20 cellular contexts compared by ENCODE assay signal in the genomic region with DNA sequence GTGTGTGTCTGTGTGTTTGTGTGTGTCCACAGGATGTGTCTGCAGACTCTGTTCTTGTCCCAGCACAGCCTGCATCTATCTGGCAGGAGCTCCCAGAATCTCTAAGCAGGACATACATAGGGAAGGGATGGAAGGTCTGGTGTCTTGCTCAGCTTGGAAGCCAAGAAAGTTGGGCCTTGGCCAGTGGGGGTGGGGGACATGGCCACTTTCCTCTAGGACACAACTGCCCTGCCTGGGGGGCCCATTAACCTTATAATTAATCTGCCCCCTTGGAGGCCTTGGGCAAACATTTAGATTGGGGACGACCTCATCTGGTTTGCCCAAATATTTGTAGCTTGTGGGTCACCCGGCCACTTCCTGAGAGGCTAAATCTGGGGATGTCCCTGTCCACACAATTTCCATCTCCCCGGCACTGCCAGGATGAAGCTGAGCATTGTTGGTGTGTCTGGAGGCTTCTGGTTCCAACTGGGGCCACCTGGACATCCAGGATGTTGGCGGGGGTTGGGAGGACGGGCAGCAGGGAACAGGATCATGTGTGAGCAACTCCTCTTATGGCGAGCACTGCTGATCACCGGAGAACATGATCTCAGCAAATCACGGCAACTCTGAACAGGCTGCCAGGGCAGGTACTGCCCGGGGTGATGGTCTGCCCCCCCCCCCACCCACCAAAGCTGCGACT. TPM values are rescaled to one million over a fixed set of nuclear protein-coding genes. Genes with fewer than 3 reads are reported as not detected.
"Had no signal": no experiment of that assay in that cellular context is flagged by ENCODE, and none has a peak within 500 bp of the region (broad histone marks: within the 10 kb centered on the region; RNA-seq: fewer than 3 reads in every experiment).

No MANE protein-coding gene starts in this region.

- H3K4me3 ChIP-seq: left ventricle myocardium inferior, ovary had no signal

- H3K36me3 ChIP-seq: brain microvascular endothelial cell, left ventricle myocardium inferior, ovary had no signal

- H3K27ac Mint-ChIP-seq: activated T-helper 1 cell treated with anti-CD3 and anti-CD28 coated beads, Interleukin-12 subunit alpha, Interleukin-12 subunit beta, Interleukin-2, Interleukin-4 antibody, amounts not matched to agents 30 ng/mL and 10 ng/mL and 1 ng/mL, durations not matched to agents 14 hours and 24 hours and 36 hours; dendritic cell treated with granulocyte-macrophage colony-stimulating factor and Interleukin-4, amounts not matched to agents 40 ng/mL and 50 ng/mL, for 4 days; effector memory CD8-positive, alpha-beta T cell had no signal

- DNase-seq: activated CD4-positive, alpha-beta T cell treated with anti-CD3 and anti-CD28 coated beads, Interleukin-2, amount 50 U/mL, for 1 hour; activated CD8-positive, alpha-beta memory T cell treated with anti-CD3 and anti-CD28 coated beads for 24 hours; anterior cingulate cortex; brain microvascular endothelial cell; effector memory CD8-positive, alpha-beta T cell; hippocampal formation; left ventricle myocardium inferior; mesendoderm; ovary; stimulated activated CD4-positive, alpha-beta T cell treated with anti-CD3 and anti-CD28 coated beads, Interleukin-12 subunit alpha, Interleukin-12 subunit beta, amount 100 ng/mL, for 4 hours; stimulated activated CD4-positive, alpha-beta T cell treated with anti-CD3 and anti-CD28 coated beads, Interleukin-2, amount 100 ng/mL, for 24 hours; T-helper 1 cell; T1000 had no signal

- H3K27ac ChIP-seq: brain microvascular endothelial cell, left ventricle myocardium inferior, ovary had no signal

- H3K4me3 Mint-ChIP-seq: activated T-helper 1 cell treated with anti-CD3 and anti-CD28 coated beads, Interleukin-12 subunit alpha, Interleukin-12 subunit beta, Interleukin-2, Interleukin-4 antibody, amounts not matched to agents 30 ng/mL and 10 ng/mL and 1 ng/mL, durations not matched to agents 14 hours and 24 hours and 36 hours; central memory CD8-positive, alpha-beta T cell; dendritic cell treated with granulocyte-macrophage colony-stimulating factor and Interleukin-4, amounts not matched to agents 40 ng/mL and 50 ng/mL, for 4 days; effector memory CD8-positive, alpha-beta T cell had no signal

- H3K9me3 Mint-ChIP-seq: activated T-helper 1 cell treated with anti-CD3 and anti-CD28 coated beads, Interleukin-12 subunit alpha, Interleukin-12 subunit beta, Interleukin-2, Interleukin-4 antibody, amounts not matched to agents 30 ng/mL and 10 ng/mL and 1 ng/mL, durations not matched to agents 14 hours and 24 hours and 36 hours; central memory CD8-positive, alpha-beta T cell; dendritic cell treated with granulocyte-macrophage colony-stimulating factor and Interleukin-4, amounts not matched to agents 40 ng/mL and 50 ng/mL, for 4 days; effector memory CD8-positive, alpha-beta T cell had no signal

- H3K27me3 ChIP-seq: ovary had no signal

- H3K4me1 Mint-ChIP-seq: central memory CD8-positive, alpha-beta T cell had no signal

- ATAC-seq: activated CD4-positive, CD25-positive, alpha-beta regulatory T cell treated with anti-CD3 and anti-CD28 coated beads, Interleukin-2, amount 50 U/mL, for 24 hours; effector memory CD8-positive, alpha-beta T cell; SK-N-SH treated with all-trans-retinoic acid at 6 μM for 48 hours had no signal

RNA-seq across cellular contexts. Expression of a gene that starts 17.2 kb away (rescaled TPM):
- total RNA-seq: activated T-helper 1 cell treated with anti-CD3 and anti-CD28 coated beads, Interleukin-12 subunit alpha, Interleukin-12 subunit beta, Interleukin-2, Interleukin-4 antibody, amounts not matched to agents 30 ng/mL and 10 ng/mL and 1 ng/mL, durations not matched to agents 14 hours and 24 hours and 36 hours; kidney epithelial cell had no signal
- polyA plus RNA-seq: neural cell had no signal
